In genomic region chr12:6626654-6627283, GRCh38 we compare ENCODE assay signal across 1 cellular context.
TF ChIP-seq lines count a peak whose summit lies in the region.

No MANE protein-coding gene starts in this region.

TF ChIP-seq in K562, 482 proteins besides CTCF, POLR2A, EP300 and RAD21 (continued from another document and continues in another):
- TF ChIP-seq SAP30 (IDR thresholded peaks at IDR 0.05; ENCODE audit: borderline replicate concordance, insufficient read depth, low read depth, low read length, poor library complexity, severe bottlenecking) (no peak), JUN (IDR thresholded peaks at IDR 0.05; ENCODE audit: borderline replicate concordance, low read depth, low read length) (no peak), JUN (CRISPR knock-in tag; IDR thresholded peaks at IDR 0.05; ENCODE audit: borderline replicate concordance) (no peak), ZNF655 (CRISPR knock-in tag; IDR thresholded peaks at IDR 0.05) (no peak), NCOA4 (IDR thresholded peaks at IDR 0.05; ENCODE audit: partially characterized antibody) (no peak), CEBPB (tag; IDR thresholded peaks at IDR 0.05) (no peak), HNRNPL (IDR thresholded peaks at IDR 0.05; ENCODE audit: low read depth, low read length) (no peak), SIN3A (IDR thresholded peaks at IDR 0.05; ENCODE audit: borderline replicate concordance in 2 of 2, control insufficient read depth in 1 of 2, low read depth in 2 of 2, low read length in 2 of 2) (peak in 1 of 2 experiments; percentile 70; a peak in 1 of 4 replicates), KDM1A (IDR thresholded peaks at IDR 0.05) (no peak), ZNF561 (CRISPR knock-in tag; conservative IDR thresholded peaks at IDR 0.05) (no peak), MTA2 (IDR thresholded peaks at IDR 0.05; ENCODE audit: low read depth) (peak; percentile 40; the same call in 1 of the 2 replicates), TAL1 (IDR thresholded peaks at IDR 0.05) (peak; percentile 47; the same call in 1 of the 2 replicates), MYC (IDR thresholded peaks at IDR 0.05; ENCODE audit: low read depth, low read length) (peak; percentile 47; the same call in 1 of the 2 replicates), MYC (CRISPR knock-in tag; IDR thresholded peaks at IDR 0.05; ENCODE audit: borderline replicate concordance, low read depth) (no peak), SUPT5H (IDR thresholded peaks at IDR 0.05) (0 out of 2 replicates have a peak, but pooled peaks have one; percentile 29), TCF7 (IDR thresholded peaks at IDR 0.05; ENCODE audit: borderline replicate concordance) (no peak), TEAD4 (IDR thresholded peaks at IDR 0.05; ENCODE audit: low read length) (peak; percentile 71), TEAD4 (CRISPR knock-in tag; IDR thresholded peaks at IDR 0.05; ENCODE audit: borderline replicate concordance) (no peak), ZNF740 (CRISPR knock-in tag; IDR thresholded peaks at IDR 0.05) (no peak), ZNF740 (tag; IDR thresholded peaks at IDR 0.05) (no peak), KAT2B (IDR thresholded peaks at IDR 0.05; ENCODE audit: low read depth, low read length) (no peak), ZNF197 (CRISPR knock-in tag; IDR thresholded peaks at IDR 0.05; ENCODE audit: low read depth) (no peak), ZNF277 (CRISPR knock-in tag; IDR thresholded peaks at IDR 0.05; ENCODE audit: borderline replicate concordance) (no peak), POLR3G (IDR thresholded peaks at IDR 0.05; ENCODE audit: extremely low read depth, insufficient read length, insufficient replicate concordance) (no peak), ZNF79 (CRISPR knock-in tag; IDR thresholded peaks at IDR 0.05; ENCODE audit: low read depth) (no peak), TARDBP (IDR thresholded peaks at IDR 0.05) (no peak), BMI1 (IDR thresholded peaks at IDR 0.05; ENCODE audit: low read length) (no peak), ZNF174 (CRISPR knock-in tag; IDR thresholded peaks at IDR 0.05) (no peak), BDP1 (IDR thresholded peaks at IDR 0.05; ENCODE audit: insufficient read depth, insufficient read length) (no peak), ZNF232 (CRISPR knock-in tag; IDR thresholded peaks at IDR 0.05) (no peak), SIRT6 (IDR thresholded peaks at IDR 0.05; ENCODE audit: low read depth, low read length) (no peak), NFRKB (IDR thresholded peaks at IDR 0.05; ENCODE audit: low read depth) (no peak), RBFOX2 (IDR thresholded peaks at IDR 0.05; ENCODE audit: low read depth, low read length) (no peak), KAT7 (CRISPR knock-in tag; IDR thresholded peaks at IDR 0.05; ENCODE audit: borderline replicate concordance) (no peak), RBM22 (IDR thresholded peaks at IDR 0.05; ENCODE audit: low read depth, low read length, poor library complexity, severe bottlenecking) (no peak), RERE (CRISPR knock-in tag; IDR thresholded peaks at IDR 0.05; ENCODE audit: borderline replicate concordance) (no peak), LCOR (CRISPR knock-in tag; IDR thresholded peaks at IDR 0.05) (no peak), HDAC3 (IDR thresholded peaks at IDR 0.05; ENCODE audit: borderline replicate concordance, partially characterized antibody) (no peak), NFE2 (IDR thresholded peaks at IDR 0.05; ENCODE audit: low read depth) (no peak), HNRNPUL1 (IDR thresholded peaks at IDR 0.05; ENCODE audit: low read length) (no peak), NCOA1 (IDR thresholded peaks at IDR 0.05; ENCODE audit: low read depth) (0 out of 2 replicates have a peak, but pooled peaks have one; percentile 20), E2F3 (CRISPR knock-in tag; IDR thresholded peaks at IDR 0.05) (no peak), CHAMP1 (IDR thresholded peaks at IDR 0.05) (no peak), ADNP (tag; IDR thresholded peaks at IDR 0.05) (no peak), CCAR2 (IDR thresholded peaks at IDR 0.05; ENCODE audit: low read depth, low read length) (no peak), CBX1 (IDR thresholded peaks at IDR 0.05; ENCODE audit: low read depth) (no peak), ZBTB5 (IDR thresholded peaks at IDR 0.05) (no peak), DDX20 (tag; IDR thresholded peaks at IDR 0.05; ENCODE audit: low read depth) (no peak), MECOM (CRISPR knock-in tag; IDR thresholded peaks at IDR 0.05) (no peak), TFAP4 (CRISPR knock-in tag; IDR thresholded peaks at IDR 0.05; ENCODE audit: borderline replicate concordance) (peak; percentile 99), MCM5 (IDR thresholded peaks at IDR 0.05; ENCODE audit: low read depth) (no peak), POLR2B (IDR thresholded peaks at IDR 0.05; ENCODE audit: low read depth, partially characterized antibody) (no peak), ZNF511 (CRISPR knock-in tag; IDR thresholded peaks at IDR 0.05) (no peak), ARID3B (CRISPR knock-in tag; IDR thresholded peaks at IDR 0.05; ENCODE audit: borderline replicate concordance) (no peak), CREM (IDR thresholded peaks at IDR 0.05; ENCODE audit: low read depth) (peak; percentile 63), POLR2AphosphoS5 (IDR thresholded peaks at IDR 0.05; ENCODE audit: control insufficient read depth, insufficient read depth, low read depth, low read length) (peak; percentile 60; the same call in 1 of the 2 replicates)
